In the genomic region with DNA sequence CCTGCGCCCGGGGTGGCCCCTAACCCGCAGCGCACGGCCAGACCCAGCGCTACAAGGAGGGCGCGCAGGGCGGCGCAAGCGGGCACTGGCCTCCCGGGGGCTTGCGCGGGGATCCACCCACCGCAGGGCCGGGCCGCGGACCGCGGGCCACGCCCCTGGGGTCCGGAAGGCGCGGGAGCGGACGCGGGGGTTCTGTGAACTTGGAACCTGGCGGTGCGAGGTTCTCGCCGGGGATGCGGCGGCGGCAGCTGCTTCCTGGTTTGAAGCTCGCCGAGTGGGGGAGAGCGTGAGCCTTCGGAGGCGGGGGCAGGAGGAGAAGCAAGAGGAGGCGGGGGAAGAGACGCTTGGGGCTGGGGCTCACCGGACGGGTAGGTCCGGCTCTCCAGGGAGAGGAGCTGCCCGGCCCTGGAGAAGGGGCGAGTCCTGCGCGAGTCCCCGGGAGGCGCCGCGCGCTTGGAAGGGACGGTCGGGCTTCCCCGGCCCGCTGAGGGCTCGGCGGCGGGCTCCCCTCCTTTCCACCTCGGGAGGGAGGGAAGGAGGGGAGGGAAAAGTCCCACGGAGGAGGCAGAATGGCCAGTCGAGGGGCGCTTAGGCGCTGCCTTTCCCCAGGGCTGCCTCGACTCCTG, we compare ENCODE assay signal across 8 cellular contexts. TPM values are rescaled to one million over a fixed set of nuclear protein-coding genes. Genes with fewer than 3 reads are reported as not detected.
DNase-seq lines count a peak whose midpoint lies in the region; ATAC-seq and TF ChIP-seq lines count a peak whose summit lies in the region.

TSS of gene PRKCH (plus strand) at position 195 of the 626 bp plus-strand sequence. CDS start 523 bp downstream, outside the sequence.

- peak within 1 kb of the TSS; percentile 32 for H3K27ac Mint-ChIP-seq in endothelial cell (ENCODE audit: unreplicated experiment)

- H3K9me3 ChIP-seq in mononuclear cell (ENCODE audit: low read depth, low read length): no peaks in the 10 kb centered on the region

- H3K9me3 Mint-ChIP-seq in endothelial cell (ENCODE audit: unreplicated experiment): no peaks in the 10 kb centered on the region

- H3K4me1 Mint-ChIP-seq in endothelial cell (ENCODE audit: unreplicated experiment): peaks cover 18% of the 10 kb centered on the region

- peaks cover 7% of the 10 kb centered on the region for H3K27me3 Mint-ChIP-seq in endothelial cell (ENCODE audit: unreplicated experiment)

- H3K4me1 ChIP-seq in mononuclear cell (ENCODE audit: insufficient read depth, low read length): peaks cover 33% of the 10 kb centered on the region

- peak within 1 kb of the TSS; percentile 92 for H3K4me3 Mint-ChIP-seq in endothelial cell (ENCODE audit: unreplicated experiment)

- DNase-seq in GM10266 (ENCODE audit: extremely low spot score) (peak; percentile 87), NCI-H510A treated with DMSO at 0.1 percent for 48 hours (lab: John Stamatoyannopoulos, UW) (peak; percentile 51), endothelial cell (ENCODE audit: low spot score) (peak; percentile 74), DMS114 treated with DMSO at 0.1 percent for 48 hours (lab: John Stamatoyannopoulos, UW; ENCODE audit: unreplicated experiment) (no peak)
- DNase-seq in activated CD8-positive, alpha-beta memory T cell treated with anti-CD3 and anti-CD28 coated beads for 4 hours (ENCODE audit: low read depth in 2 of 2): peak; percentile 65 to 74
- peak; percentile 74 to 76 for DNase-seq in stimulated activated CD8-positive, alpha-beta memory T cell treated with anti-CD3 and anti-CD28 coated beads, Interleukin-2, amount 100 ng/mL, for 48 hours (ENCODE audit: low read depth in 2 of 2)

- TF ChIP-seq CTCF in GM10266 (IDR thresholded peaks at IDR 0.05; ENCODE audit: control insufficient read depth, insufficient read depth, low read depth, missing control alignments) (peak; percentile 51), endothelial cell (IDR thresholded peaks at IDR 0.05; ENCODE audit: unreplicated experiment) (no peak)

- ATAC-seq in HG02870 (IDR thresholded peaks at IDR 0.05; ENCODE audit: unreplicated experiment): peak; percentile 54

- peak within 1 kb of the TSS; percentile 82 for H3K4me3 ChIP-seq in mononuclear cell (ENCODE audit: low read length)

- peaks cover 12% of the 10 kb centered on the region for H3K27me3 ChIP-seq in mononuclear cell (ENCODE audit: insufficient read depth, low read length)

- H3K36me3 Mint-ChIP-seq in endothelial cell (ENCODE audit: low read depth, unreplicated experiment): peaks cover 11% of the 10 kb centered on the region

RNA-seq across cellular contexts. Expression of gene PRKCH, which starts in this region (rescaled TPM):
- total RNA-seq in endothelial cell (ENCODE audit: unreplicated experiment): 42.5 TPM
- total RNA-seq in mononuclear cell: 226 TPM
